In the genomic region with DNA sequence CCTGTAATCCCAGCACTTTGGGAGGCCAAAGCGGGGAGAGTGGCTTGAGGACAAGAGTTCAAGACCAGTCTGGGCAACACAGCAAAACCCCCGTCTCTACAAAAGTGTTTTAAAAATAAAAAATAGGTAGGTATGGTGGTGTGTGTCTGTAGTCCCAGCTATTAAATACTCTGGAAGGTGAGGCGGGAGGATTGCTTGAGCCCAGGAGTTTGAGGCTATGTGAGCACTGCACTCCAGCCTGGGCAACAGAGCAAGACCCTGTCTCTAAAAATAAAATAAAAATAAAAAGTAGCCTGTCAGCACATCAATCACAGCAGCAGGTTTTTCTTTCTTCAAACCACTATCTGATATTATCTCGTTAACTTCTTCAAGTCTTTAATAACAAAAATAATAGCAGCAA, we compare ENCODE assay signal across 12 cellular contexts. TPM values are rescaled to one million over a fixed set of nuclear protein-coding genes. Genes with fewer than 3 reads are reported as not detected.
DNase-seq lines count a peak whose midpoint lies in the region; ATAC-seq, FAIRE-seq and TF ChIP-seq lines count a peak whose summit lies in the region.
"Had no signal": no experiment of that assay in that cellular context is flagged by ENCODE, and none has a peak within 500 bp of the region (broad histone marks: within the 10 kb centered on the region; RNA-seq: fewer than 3 reads in every experiment).

No MANE protein-coding gene starts in this region.

- TF ChIP-seq RAD21 in GM12878 (IDR thresholded peaks at IDR 0.05; ENCODE audit: insufficient read depth, low read depth, low read length), result no peak
- TF ChIP-seq RAD21 in HepG2 (CRISPR knock-in tag; IDR thresholded peaks at IDR 0.05), result no peak

- H3K36me3 ChIP-seq in GM12878 (ENCODE audit: control insufficient read depth in 2 of 2, insufficient read depth in 2 of 2, low read length in 1 of 2), result no peaks in the 10 kb centered on the region
- no peaks in the 10 kb centered on the region; a peak in 1 of 5 replicates for H3K36me3 ChIP-seq in HepG2 (replicated peaks in 1 of 2; ENCODE audit: control insufficient read depth in 1 of 2, insufficient read depth in 2 of 2, low read length in 2 of 2)

- H2AFZ ChIP-seq in GM12878 (ENCODE audit: control insufficient read depth, low read depth, low read length), result no peak overlapping the region
- no peak overlapping the region for H2AFZ ChIP-seq in HepG2 (ENCODE audit: low read length)

- peaks cover 36% of the 10 kb centered on the region for H3K4me1 Mint-ChIP-seq in stimulated activated naive CD8-positive, alpha-beta T cell treated with anti-CD3 and anti-CD28 coated beads, Interleukin-15, Interleukin-2, amounts not matched to agents 100 ng/mL and 50 ng/mL, for 24 hours (ENCODE audit: low read depth)
- H3K4me1 Mint-ChIP-seq in stimulated activated naive CD8-positive, alpha-beta T cell treated with anti-CD3 and anti-CD28 coated beads, Interleukin-15, amount 100 ng/mL, for 72 hours, result peaks cover 37% of the 10 kb centered on the region

- WGBS in GM12878 (ENCODE audit: insufficient coverage, insufficient replicate concordance, low lambda C conversion rate, missing lambda C conversion rate), result 87% methylated on average over 4 of the region's 4 CpGs
- WGBS in HepG2 (ENCODE audit: low lambda C conversion rate), result 85% methylated on average over 4 of the region's 4 CpGs

- no peaks in the 10 kb centered on the region for H3K27me3 ChIP-seq in GM12878 (replicated peaks in 1 of 2; ENCODE audit: control insufficient read depth in 2 of 2, insufficient read depth in 2 of 2, low read length in 1 of 2)
- H3K27me3 ChIP-seq in HepG2 (ENCODE audit: control insufficient read depth in 1 of 2, insufficient read depth in 2 of 2, low read length in 2 of 2), result peaks cover 0 to 5% of the 10 kb centered on the region in 2 experiments; a peak in 1 of 5 replicates

- SMC1A ChIA-PET in GM12878 (lab: Charles Lee; ENCODE audit: uncharacterized antibody, unreplicated experiment), result no interaction called here

- TF ChIP-seq EP300 in GM12878 (IDR thresholded peaks at IDR 0.05; ENCODE audit: borderline replicate concordance in 1 of 2, control insufficient read depth in 1 of 2, low read depth in 2 of 2, low read length in 2 of 2), result no peak
- no peak for TF ChIP-seq EP300 in HepG2 (IDR thresholded peaks at IDR 0.05; ENCODE audit: low read depth in 2 of 2, low read length in 2 of 2)
- no peak for TF ChIP-seq EP300 in HepG2 (CRISPR knock-in tag; IDR thresholded peaks at IDR 0.05; ENCODE audit: borderline replicate concordance)

- TF ChIP-seq CTCF in GM12878 (IDR thresholded peaks at IDR 0.05 in 2 of 3, conservative IDR thresholded peaks at IDR 0.05 in 1 of 3; ENCODE audit: control insufficient read depth in 2 of 3, extremely low read depth in 1 of 3, insufficient read depth in 1 of 3, low read depth in 3 of 3, low read length in 3 of 3) (no peak), HepG2 (CRISPR knock-in tag; IDR thresholded peaks at IDR 0.05) (no peak), GM13976 (IDR thresholded peaks at IDR 0.05; ENCODE audit: borderline replicate concordance, control extremely low read depth, extremely low read depth, insufficient read depth, missing control alignments) (no peak)

- POLR2A ChIA-PET in GM12878 (lab: Charles Lee) (no interaction called here), HepG2 (lab: Yijun Ruan, JAX) (interaction anchor here (1.2 to 1.4 kb wide), 2 partner anchors 43 to 53 kb away, joined by 3 to 5 read pairs; no protein-coding TSS in a partner anchor)

- no peak for ATAC-seq in stimulated activated naive CD8-positive, alpha-beta T cell treated with anti-CD3 and anti-CD28 coated beads, Interleukin-15, amount 100 ng/mL, for 72 hours
- no peak for ATAC-seq in GM12878
- no peak for ATAC-seq in HepG2

- H3K27ac ChIP-seq in GM12878 (ENCODE audit: control insufficient read depth, insufficient read depth), result no peak overlapping the region
- peak overlapping the region; percentile 74 for H3K27ac ChIP-seq in HepG2 (ENCODE audit: extremely low read length, insufficient read depth, low read length)

- H3K9me3 ChIP-seq in GM12878 (replicated peaks; ENCODE audit: control insufficient read depth, insufficient read depth, low read length) (no peaks in the 10 kb centered on the region), HepG2 (ENCODE audit: low read length) (no peaks in the 10 kb centered on the region)

- FAIRE-seq in GM12878 (lab: Jason Lieb, UNC) (no peak), HepG2 (lab: Jason Lieb, UNC) (no peak)

- in situ Hi-C loops in GM12878 (cut with MboI), result no loop called here
- in situ Hi-C loops in HepG2 (cut with HindIII; ENCODE audit: extremely low pct_ligation_motif_present, low pct_unique_long_range_greater_than_20kb), result loop anchor here (10.0 kb wide), 1 partner anchor 63 kb away; no protein-coding TSS in a partner anchor
- in situ Hi-C loops in GM13976 (cut with MboI; ENCODE audit: low sequenced_read_pairs, unreplicated experiment), result no loop called here

- peaks cover 4% of the 10 kb centered on the region for H3K36me3 Mint-ChIP-seq in stimulated activated naive CD8-positive, alpha-beta T cell treated with anti-CD3 and anti-CD28 coated beads, Interleukin-15, Interleukin-2, amounts not matched to agents 100 ng/mL and 50 ng/mL, for 24 hours (ENCODE audit: low read depth)

- H4K20me1 ChIP-seq in GM12878 (ENCODE audit: control insufficient read depth, insufficient read depth) (no peaks in the 10 kb centered on the region), HepG2 (ENCODE audit: insufficient read depth, low read length) (peaks cover 9% of the 10 kb centered on the region; the same call in 1 of the 2 replicates)

- BruUV-seq in GM12878 (replicated peaks; lab: Mats Ljungman, UMichigan) (TSS peak; percentile 67), HepG2 (replicated peaks; lab: Mats Ljungman, UMichigan) (TSS peak; percentile 64)

- H3K9ac ChIP-seq in GM12878 (ENCODE audit: control insufficient read depth, insufficient read depth, low read length), result no peak overlapping the region
- peak overlapping the region; percentile 85 for H3K9ac ChIP-seq in HepG2 (ENCODE audit: insufficient read depth, low read depth, low read length)

- CTCF ChIA-PET in GM12878 (lab: Yijun Ruan, JAX), result interaction anchor here (0.7 to 1.8 kb wide), 4 partner anchors 249 to 359 kb away, joined by 3 to 5 read pairs (median 4); no protein-coding TSS in a partner anchor
- CTCF ChIA-PET in HepG2 (lab: Yijun Ruan, JAX; ENCODE audit: low intra/inter-chr PET ratio, low total read pairs), result no interaction called here

- H3K27ac Mint-ChIP-seq in stimulated activated naive CD8-positive, alpha-beta T cell treated with anti-CD3 and anti-CD28 coated beads, Interleukin-15, Interleukin-2, amounts not matched to agents 100 ng/mL and 50 ng/mL, for 24 hours, result no peak overlapping the region
- H3K27ac Mint-ChIP-seq in stimulated activated naive CD8-positive, alpha-beta T cell treated with anti-CD3 and anti-CD28 coated beads, Interleukin-15, amount 100 ng/mL, for 72 hours, result no peak overlapping the region

- H3K4me2 ChIP-seq in GM12878 (ENCODE audit: control insufficient read depth, insufficient read depth) (peak overlapping the region; percentile 68), HepG2 (ENCODE audit: low read depth, low read length) (peak overlapping the region; percentile 87)

- no peak for DNase-seq in stimulated activated naive CD8-positive, alpha-beta T cell treated with anti-CD3 and anti-CD28 coated beads, Interleukin-15, amount 100 ng/mL, for 72 hours
- no peak for DNase-seq in GM12878 (ENCODE audit: low read depth, low spot score)
- no peak for DNase-seq in HepG2 (ENCODE audit: low spot score)
- DNase-seq in NCI-H446 (lab: John Stamatoyannopoulos, UW), result no peak
- DNase-seq in GM19238 (ENCODE audit: insufficient read length, low spot score), result no peak
- DNase-seq in pons (ENCODE audit: low spot score), result no peak
- DNase-seq in GM13976 (ENCODE audit: low spot score), result no peak
- DNase-seq: activated CD4-positive, alpha-beta T cell treated with anti-CD3 and anti-CD28 coated beads for 4 hours; effector CD4-positive, alpha-beta T cell; NCI-H524 treated with DMSO at 0.1 percent for 48 hours had no signal

- H3K4me1 ChIP-seq in GM12878 (ENCODE audit: control insufficient read depth, insufficient read depth, low read length), result no peaks in the 10 kb centered on the region; the same call in 1 of the 2 replicates
- peaks cover 76% of the 10 kb centered on the region for H3K4me1 ChIP-seq in HepG2 (ENCODE audit: insufficient read depth, low read length)

- H3K27me3 Mint-ChIP-seq in stimulated activated naive CD8-positive, alpha-beta T cell treated with anti-CD3 and anti-CD28 coated beads, Interleukin-15, Interleukin-2, amounts not matched to agents 100 ng/mL and 50 ng/mL, for 24 hours, result peaks cover 8% of the 10 kb centered on the region
- no peaks in the 10 kb centered on the region for H3K27me3 Mint-ChIP-seq in stimulated activated naive CD8-positive, alpha-beta T cell treated with anti-CD3 and anti-CD28 coated beads, Interleukin-15, amount 100 ng/mL, for 72 hours

- no peak for TF ChIP-seq POLR2A in GM12878 (IDR thresholded peaks at IDR 0.05; ENCODE audit: low read depth, low read length)
- TF ChIP-seq POLR2A in HepG2 (IDR thresholded peaks at IDR 0.05; ENCODE audit: insufficient read depth in 1 of 2, low read depth in 2 of 2, low read length in 2 of 2), result no peak

- peak overlapping the region; percentile 94 for H3K4me3 Mint-ChIP-seq in stimulated activated naive CD8-positive, alpha-beta T cell treated with anti-CD3 and anti-CD28 coated beads, Interleukin-15, Interleukin-2, amounts not matched to agents 100 ng/mL and 50 ng/mL, for 24 hours
- H3K4me3 Mint-ChIP-seq in stimulated activated naive CD8-positive, alpha-beta T cell treated with anti-CD3 and anti-CD28 coated beads, Interleukin-15, amount 100 ng/mL, for 72 hours, result peak overlapping the region in 1 of 2 donors; percentile 94

- intact Hi-C loops in GM12878 (cut with micrococcal nuclease; ENCODE audit: unreplicated experiment) (no loop called here), HepG2 (cut with micrococcal nuclease; ENCODE audit: unreplicated experiment) (loop anchor here (2.0 kb wide), 1 partner anchor 43 kb away; no protein-coding TSS in a partner anchor)

- H3K79me2 ChIP-seq in GM12878 (ENCODE audit: control insufficient read depth, insufficient read depth, low read length) (peaks cover 13% of the 10 kb centered on the region), HepG2 (ENCODE audit: insufficient read depth, low read length) (peaks cover 59% of the 10 kb centered on the region)

- H3K4me3 ChIP-seq in GM12878 (peak overlapping the region; percentile 79; the same call in 1 of the 2 replicates), HepG2 (replicated peaks in 1 of 3; ENCODE audit: insufficient read depth in 1 of 3, low read depth in 2 of 3, low read length in 3 of 3) (peak overlapping the region; percentile 95 to 99 (median 95))

- RAD21 ChIA-PET in GM12878 (lab: Charles Lee; ENCODE audit: unreplicated experiment), result no interaction called here

- no peaks in the 10 kb centered on the region for H3K9me3 Mint-ChIP-seq in stimulated activated naive CD8-positive, alpha-beta T cell treated with anti-CD3 and anti-CD28 coated beads, Interleukin-15, Interleukin-2, amounts not matched to agents 100 ng/mL and 50 ng/mL, for 24 hours
- H3K9me3 Mint-ChIP-seq in stimulated activated naive CD8-positive, alpha-beta T cell treated with anti-CD3 and anti-CD28 coated beads, Interleukin-15, amount 100 ng/mL, for 72 hours, result no peaks in the 10 kb centered on the region

RNA-seq across cellular contexts. Expression of a gene that starts 1.6 kb away (rescaled TPM):
- total RNA-seq in GM12878 (2013; cell fraction: nucleolus; rRNA removed), result 21.2 and 23.5 TPM in 2 replicates
- 3.1 and 3.3 TPM in 2 replicates for total RNA-seq in GM12878 (2014; rRNA removed)
- 3.8 and 4.1 TPM in 2 replicates for total RNA-seq in GM12878 (2014; rRNA removed; fragmentation: Illumina TruSeq; extraction: Trizol)
- total RNA-seq in GM12878 (2021), result 5.3 and 6.5 TPM in 2 replicates
- 1.0 TPM for polyA plus RNA-seq in GM12878 (2011; ENCODE audit: low read depth)
- polyA plus RNA-seq in GM12878 (2011; rRNA removed), result 5.2 and 5.5 TPM in 2 replicates
- 4.2 and 5.2 TPM in 2 replicates for polyA plus RNA-seq in GM12878 (2011; cell fraction: cytosol; rRNA removed)
- 12.0 and 13.0 TPM in 2 replicates for polyA plus RNA-seq in GM12878 (2011; cell fraction: nucleus; rRNA removed)
- polyA plus RNA-seq in GM12878 (2012), result 1.2 TPM in 2 replicates
- polyA plus RNA-seq in GM12878 (2014; fragmentation: Illumina TruSeq; extraction: Trizol), result 3.1 and 3.3 TPM in 2 replicates
- polyA plus RNA-seq in GM12878 (2014; fragmentation: Nextera tagmentation; extraction: Ambion mirVana), result 1 to 10 TPM; 1.4 to 1.7 TPM
- 3.8 and 4.1 TPM in 2 replicates for polyA plus RNA-seq in GM12878 (2014; rRNA removed)
- 1 to 10 TPM in 1 of 2 experiments, under 1 TPM in 1; 0.87 to 1.1 TPM for polyA plus RNA-seq in GM12878 (2016; fragmentation: Nextera tagmentation; extraction: Ambion mirVana)
- polyA minus RNA-seq in GM12878 (2011; rRNA and poly(A)+ RNA removed), result 15.7 and 16.5 TPM in 2 replicates
- 2.5 and 3.6 TPM in 2 replicates for polyA minus RNA-seq in GM12878 (2011; cell fraction: cytosol; rRNA and poly(A)+ RNA removed)
- polyA minus RNA-seq in GM12878 (2011; cell fraction: nucleus; rRNA and poly(A)+ RNA removed), result 11.8 and 20.7 TPM in 2 replicates
- total RNA-seq in HepG2 (2016; rRNA removed; fragmentation: Illumina TruSeq; extraction: Trizol), result 22.5 and 29.1 TPM in 2 replicates
- total RNA-seq in HepG2 (2016; cell fraction: cytosol; rRNA removed; fragmentation: Illumina TruSeq; extraction: Trizol; ENCODE audit: low read depth), result 16.8 and 17.4 TPM in 2 replicates
- 22.8 and 25.6 TPM in 2 replicates for total RNA-seq in HepG2 (2016; cell fraction: insoluble cytoplasmic fraction; rRNA removed; fragmentation: Illumina TruSeq; extraction: Trizol)
- 29.3 and 32.3 TPM in 2 replicates for total RNA-seq in HepG2 (2016; cell fraction: membrane; rRNA removed; fragmentation: Illumina TruSeq; extraction: Trizol)
- total RNA-seq in HepG2 (2016; cell fraction: nucleus; rRNA removed; fragmentation: Illumina TruSeq; extraction: Trizol), result 37.5 and 40.8 TPM in 2 replicates
- polyA plus RNA-seq in HepG2 (2011; rRNA removed), result 22.7 and 23.3 TPM in 2 replicates
- 14.9 and 16.7 TPM in 2 replicates for polyA plus RNA-seq in HepG2 (2011; cell fraction: cytosol; rRNA removed)
- 36.6 and 36.8 TPM in 2 replicates for polyA plus RNA-seq in HepG2 (2011; cell fraction: nucleus; rRNA removed)
- 9.0 and 10.0 TPM in 2 replicates for polyA plus RNA-seq in HepG2 (2012)
- 12.2 and 13.0 TPM in 2 replicates for polyA plus RNA-seq in HepG2 (2016; cell fraction: cytosol; fragmentation: Illumina TruSeq; extraction: Trizol; ENCODE audit: low read depth)
- 13.8 and 15.9 TPM in 2 replicates for polyA plus RNA-seq in HepG2 (2016; cell fraction: insoluble cytoplasmic fraction; fragmentation: Illumina TruSeq; extraction: Trizol; ENCODE audit: low read depth)
- polyA plus RNA-seq in HepG2 (2016; cell fraction: membrane; fragmentation: Illumina TruSeq; extraction: Trizol; ENCODE audit: low read depth), result 19.9 and 22.8 TPM in 2 replicates
- 23.2 and 27.3 TPM in 2 replicates for polyA plus RNA-seq in HepG2 (2016; cell fraction: nucleus; fragmentation: Illumina TruSeq; extraction: Trizol; ENCODE audit: insufficient read depth, low read depth)
- 30.7 and 80.3 TPM in 2 replicates for polyA minus RNA-seq in HepG2 (2011; rRNA and poly(A)+ RNA removed; ENCODE audit: low replicate concordance)
- polyA minus RNA-seq in HepG2 (2011; cell fraction: cytosol; rRNA and poly(A)+ RNA removed), result 30.8 and 35.6 TPM in 2 replicates
- 109 and 122 TPM in 2 replicates for polyA minus RNA-seq in HepG2 (2011; cell fraction: nucleus; rRNA and poly(A)+ RNA removed)

RNA-seq across cellular contexts. Expression of a gene that starts 34.9 kb away (rescaled TPM):
- total RNA-seq in GM12878 (2013; cell fraction: nucleolus; rRNA removed), result 0.22 and 0.23 TPM in 2 replicates
- total RNA-seq in GM12878 (2014; rRNA removed) (0.05 TPM in 1 of 2 replicates, not detected in the other), GM12878 (2014; rRNA removed; fragmentation: Illumina TruSeq; extraction: Trizol) (0.04 TPM in 1 of 2 replicates, not detected in the other), GM12878 (2021) (0.08 TPM in 1 of 2 replicates, not detected in the other), HepG2 (2016; rRNA removed; fragmentation: Illumina TruSeq; extraction: Trizol) (not detected in 2 replicates)
- polyA plus RNA-seq in GM12878 (2011; ENCODE audit: low read depth), result 0.07 TPM
- polyA plus RNA-seq in GM12878 (2011; rRNA removed) (0.32 and 0.86 TPM in 2 replicates), GM12878 (2014; fragmentation: Illumina TruSeq; extraction: Trizol) (0.09 TPM in 1 of 2 replicates, not detected in the other), GM12878 (2014; fragmentation: Nextera tagmentation; extraction: Ambion mirVana) (under 1 TPM in 1 of 2 experiments, not detected in 1; 0.05 TPM), GM12878 (2014; rRNA removed) (not detected in 2 replicates), GM12878 (2016; fragmentation: Nextera tagmentation; extraction: Ambion mirVana) (not detected), HepG2 (2011; rRNA removed) (not detected in 2 replicates)
- polyA plus RNA-seq in GM12878 (2011; cell fraction: cytosol; rRNA removed), result 0.57 and 1.1 TPM in 2 replicates
- polyA plus RNA-seq in GM12878 (2011; cell fraction: nucleus; rRNA removed), result 0.69 and 0.79 TPM in 2 replicates
- polyA plus RNA-seq in GM12878 (2012), result 0.07 TPM in 1 of 2 replicates, not detected in the other
- 0.59 and 0.98 TPM in 2 replicates for polyA minus RNA-seq in GM12878 (2011; rRNA and poly(A)+ RNA removed)
- polyA minus RNA-seq in GM12878 (2011; cell fraction: cytosol; rRNA and poly(A)+ RNA removed), result 0.27 and 0.31 TPM in 2 replicates
- polyA minus RNA-seq in GM12878 (2011; cell fraction: nucleus; rRNA and poly(A)+ RNA removed), result 0.48 and 0.77 TPM in 2 replicates
- not detected in 2 replicates for total RNA-seq in HepG2 (2016; cell fraction: cytosol; rRNA removed; fragmentation: Illumina TruSeq; extraction: Trizol; ENCODE audit: low read depth)
- total RNA-seq in HepG2 (2016; cell fraction: insoluble cytoplasmic fraction; rRNA removed; fragmentation: Illumina TruSeq; extraction: Trizol), result not detected in 2 replicates
- total RNA-seq in HepG2 (2016; cell fraction: membrane; rRNA removed; fragmentation: Illumina TruSeq; extraction: Trizol), result not detected in 2 replicates
- total RNA-seq in HepG2 (2016; cell fraction: nucleus; rRNA removed; fragmentation: Illumina TruSeq; extraction: Trizol), result not detected in 2 replicates
- not detected in 2 replicates for polyA plus RNA-seq in HepG2 (2011; cell fraction: cytosol; rRNA removed)
- not detected in 2 replicates for polyA plus RNA-seq in HepG2 (2011; cell fraction: nucleus; rRNA removed)
- not detected in 2 replicates for polyA plus RNA-seq in HepG2 (2012)
- polyA plus RNA-seq in HepG2 (2016; cell fraction: cytosol; fragmentation: Illumina TruSeq; extraction: Trizol; ENCODE audit: low read depth), result not detected in 2 replicates
- polyA plus RNA-seq in HepG2 (2016; cell fraction: insoluble cytoplasmic fraction; fragmentation: Illumina TruSeq; extraction: Trizol; ENCODE audit: low read depth), result not detected in 2 replicates
- not detected in 2 replicates for polyA plus RNA-seq in HepG2 (2016; cell fraction: membrane; fragmentation: Illumina TruSeq; extraction: Trizol; ENCODE audit: low read depth)
- polyA plus RNA-seq in HepG2 (2016; cell fraction: nucleus; fragmentation: Illumina TruSeq; extraction: Trizol; ENCODE audit: insufficient read depth, low read depth), result not detected in 2 replicates
- polyA minus RNA-seq in HepG2 (2011; rRNA and poly(A)+ RNA removed; ENCODE audit: low replicate concordance), result not detected in 2 replicates
- polyA minus RNA-seq in HepG2 (2011; cell fraction: cytosol; rRNA and poly(A)+ RNA removed), result not detected in 2 replicates
- polyA minus RNA-seq in HepG2 (2011; cell fraction: nucleus; rRNA and poly(A)+ RNA removed), result not detected in 2 replicates
- total RNA-seq: omental fat pad had no signal
